ENCODE assay signal across 1 cellular context in genomic region chr15:98671060-98672008, GRCh38.
TF ChIP-seq lines count a peak whose summit lies in the region.

No MANE protein-coding gene starts in this region.

TF ChIP-seq in H1, 55 proteins besides CTCF, POLR2A, EP300 and RAD21 (continued from another document):
- no peak for TF ChIP-seq CHD7 (IDR thresholded peaks at IDR 0.05; ENCODE audit: insufficient replicate concordance, low read length)
- TF ChIP-seq NRF1 (IDR thresholded peaks at IDR 0.05; ENCODE audit: low read depth, low read length) = no peak
- no peak for TF ChIP-seq CBX8 (IDR thresholded peaks at IDR 0.05; ENCODE audit: borderline replicate concordance, low read depth, low read length)
- TF ChIP-seq CREB1 (IDR thresholded peaks at IDR 0.05) = no peak
- TF ChIP-seq SP4 (IDR thresholded peaks at IDR 0.05; ENCODE audit: low read length) = no peak
- TF ChIP-seq KDM1A (IDR thresholded peaks at IDR 0.05; ENCODE audit: borderline replicate concordance, low read length) = no peak
- TF ChIP-seq BACH1 (IDR thresholded peaks at IDR 0.05; ENCODE audit: low read length) = no peak
- no peak for TF ChIP-seq FOSL1 (IDR thresholded peaks at IDR 0.05; ENCODE audit: insufficient read depth, low read depth, low read length)
- TF ChIP-seq ATF2 (IDR thresholded peaks at IDR 0.05; ENCODE audit: low read length) = no peak
- TF ChIP-seq ATF3 (IDR thresholded peaks at IDR 0.05; ENCODE audit: insufficient read depth, low read depth, low read length) = no peak
- TF ChIP-seq CEBPB (IDR thresholded peaks at IDR 0.05; ENCODE audit: low read depth, low read length) = no peak
- no peak for TF ChIP-seq SRF (IDR thresholded peaks at IDR 0.05; ENCODE audit: low read depth, low read length)
- TF ChIP-seq RBBP5 (IDR thresholded peaks at IDR 0.05; ENCODE audit: borderline replicate concordance, low read depth, low read length) = 0 out of 2 replicates have a peak, but pooled peaks have one; percentile 42
- TF ChIP-seq YY1 (IDR thresholded peaks at IDR 0.05; ENCODE audit: low read depth, low read length) = peak; percentile 55; the same call in 1 of the 2 replicates
- no peak for TF ChIP-seq CTBP2 (IDR thresholded peaks at IDR 0.05; ENCODE audit: borderline replicate concordance, insufficient read depth, insufficient read length, low read length)
- no peak for TF ChIP-seq RXRA (IDR thresholded peaks at IDR 0.05; ENCODE audit: insufficient read depth, low read depth, low read length)
- no peak for TF ChIP-seq BCL11A (IDR thresholded peaks at IDR 0.05; ENCODE audit: low read depth in 2 of 2, low read length in 2 of 2)
- no peak for TF ChIP-seq SIN3A (conservative IDR thresholded peaks at IDR 0.05 in 1 of 2, IDR thresholded peaks at IDR 0.05 in 1 of 2; ENCODE audit: low read depth in 1 of 2, low read length in 2 of 2)
- TF ChIP-seq HDAC2 (IDR thresholded peaks at IDR 0.05; ENCODE audit: borderline replicate concordance in 1 of 2, low read depth in 2 of 2, low read length in 2 of 2) = 0 out of 4 replicates have a peak, but pooled peaks of 1 of the 2 experiments have one; percentile 10
- peak; percentile 79 for TF ChIP-seq ASH2L (IDR thresholded peaks at IDR 0.05; ENCODE audit: low read length)
- no peak for TF ChIP-seq POU5F1 (IDR thresholded peaks at IDR 0.05; ENCODE audit: low read depth, low read length)
- no peak for TF ChIP-seq MAFK (IDR thresholded peaks at IDR 0.05; ENCODE audit: low read depth, low read length)
- TF ChIP-seq MAX (IDR thresholded peaks at IDR 0.05) = no peak
- 0 out of 2 replicates have a peak, but pooled peaks have one; percentile 30 for TF ChIP-seq TAF1 (IDR thresholded peaks at IDR 0.05; ENCODE audit: low read depth, low read length)
- TF ChIP-seq TEAD4 (IDR thresholded peaks at IDR 0.05; ENCODE audit: low read depth, low read length) = peak; percentile 87
- TF ChIP-seq TAF7 (optimal IDR thresholded peaks at IDR 0.05; ENCODE audit: borderline replicate concordance, low read depth, low read length) = no peak
- no peak for TF ChIP-seq KDM4A (IDR thresholded peaks at IDR 0.05; ENCODE audit: low read depth, low read length, severe bottlenecking)
- no peak for TF ChIP-seq USF2 (IDR thresholded peaks at IDR 0.05; ENCODE audit: low read length)
TF ChIP-seq in H1: peak in this region for 6.
